1 cellular context compared by ENCODE assay signal in genomic region chr14:102314242-102315011, GRCh38.
TF ChIP-seq lines count a peak whose summit lies in the region.

No MANE protein-coding gene starts in this region.

TF ChIP-seq in HepG2, 621 proteins besides CTCF, POLR2A, EP300 and RAD21 (continued from another document and continues in another):
- TF ChIP-seq ZNF83 (CRISPR knock-in tag; IDR thresholded peaks at IDR 0.05; ENCODE audit: borderline replicate concordance) (no peak), NR3C1 (CRISPR knock-in tag; IDR thresholded peaks at IDR 0.05) (no peak), JUN (CRISPR knock-in tag; IDR thresholded peaks at IDR 0.05) (no peak), ZNF775 (CRISPR knock-in tag; IDR thresholded peaks at IDR 0.05; ENCODE audit: borderline replicate concordance) (peak; percentile 41; the same call in 1 of the 2 replicates), ZNF646 (CRISPR knock-in tag; IDR thresholded peaks at IDR 0.05) (no peak), ZNF746 (CRISPR knock-in tag; IDR thresholded peaks at IDR 0.05) (peak; percentile 72; the same call in 1 of the 2 replicates), TFDP1 (CRISPR knock-in tag; IDR thresholded peaks at IDR 0.05; ENCODE audit: borderline replicate concordance) (peak; percentile 89; the same call in 1 of the 2 replicates), ZBED4 (CRISPR knock-in tag; IDR thresholded peaks at IDR 0.05; ENCODE audit: borderline replicate concordance) (peak; percentile 16; the same call in 1 of the 2 replicates), PAX8 (CRISPR knock-in tag; IDR thresholded peaks at IDR 0.05; ENCODE audit: borderline replicate concordance) (no peak), ZNF558 (CRISPR knock-in tag; IDR thresholded peaks at IDR 0.05; ENCODE audit: borderline replicate concordance) (peak; percentile 90; the same call in 1 of the 2 replicates), ZNF510 (CRISPR knock-in tag; IDR thresholded peaks at IDR 0.05; ENCODE audit: low read depth) (no peak), SIN3B (IDR thresholded peaks at IDR 0.05; ENCODE audit: low read length) (no peak), ZHX2 (IDR thresholded peaks at IDR 0.05; ENCODE audit: low read depth) (no peak), ZHX2 (CRISPR knock-in tag; IDR thresholded peaks at IDR 0.05; ENCODE audit: borderline replicate concordance) (no peak), TEF (CRISPR knock-in tag; IDR thresholded peaks at IDR 0.05) (no peak), MNT (IDR thresholded peaks at IDR 0.05) (peak; percentile 60; the same call in 1 of the 2 replicates), BRCA1 (CRISPR knock-in tag; IDR thresholded peaks at IDR 0.05) (no peak), ZNF850 (CRISPR knock-in tag; conservative IDR thresholded peaks at IDR 0.05) (0 out of 2 replicates have a peak, but pooled peaks have one; percentile 32), MIER2 (CRISPR knock-in tag; IDR thresholded peaks at IDR 0.05) (no peak), PLSCR1 (CRISPR knock-in tag; IDR thresholded peaks at IDR 0.05; ENCODE audit: borderline replicate concordance) (no peak), GZF1 (CRISPR knock-in tag; IDR thresholded peaks at IDR 0.05) (no peak), NFIC (IDR thresholded peaks at IDR 0.05; ENCODE audit: low read length) (no peak), ZNF768 (CRISPR knock-in tag; IDR thresholded peaks at IDR 0.05) (peak; percentile 32; the same call in 1 of the 2 replicates), ZNF382 (CRISPR knock-in tag; IDR thresholded peaks at IDR 0.05; ENCODE audit: borderline replicate concordance) (no peak), ZNF605 (CRISPR knock-in tag; IDR thresholded peaks at IDR 0.05) (peak; percentile 61), GTF3A (CRISPR knock-in tag; conservative IDR thresholded peaks at IDR 0.05) (0 out of 2 replicates have a peak, but pooled peaks have one; percentile 19), TSC22D2 (CRISPR knock-in tag; IDR thresholded peaks at IDR 0.05; ENCODE audit: borderline replicate concordance) (no peak), MTF1 (CRISPR knock-in tag; IDR thresholded peaks at IDR 0.05) (no peak), GFI1 (CRISPR knock-in tag; IDR thresholded peaks at IDR 0.05; ENCODE audit: borderline replicate concordance) (no peak), TFDP2 (CRISPR knock-in tag; IDR thresholded peaks at IDR 0.05) (peak; percentile 87), NR2F2 (IDR thresholded peaks at IDR 0.05; ENCODE audit: borderline replicate concordance, low read depth) (no peak), MAFF (IDR thresholded peaks at IDR 0.05; ENCODE audit: low read depth, low read length) (no peak), HNRNPK (IDR thresholded peaks at IDR 0.05; ENCODE audit: low read depth, low read length, poor library complexity, severe bottlenecking) (no peak), PPARG (CRISPR knock-in tag; conservative IDR thresholded peaks at IDR 0.05) (peak; percentile 51)
